Comparison of ENCODE assay signal across 8 cellular contexts in genomic region chr2:241508510-241509407, GRCh38. TPM values are rescaled to one million over a fixed set of nuclear protein-coding genes. Genes with fewer than 3 reads are reported as not detected.
DNase-seq lines count a peak whose midpoint lies in the region; ATAC-seq and TF ChIP-seq lines count a peak whose summit lies in the region.

Gene STK25 (minus strand): TSS chr2:241508584. CDS start chr2:241508035, 549 bp downstream.

- H3K4me3 ChIP-seq in BJ (ENCODE audit: low read depth, low read length) (peak within 1 kb of the TSS; percentile 89), colonic mucosa (peak within 1 kb of the TSS; percentile 90)

- CTCF ChIA-PET in BJ (lab: Yijun Ruan, JAX) = interaction anchor here (1.0 kb wide), 1 partner anchor 47 kb away, joined by 3 read pairs; no protein-coding TSS in a partner anchor

- no peak for TF ChIP-seq CTCF in BJ (IDR thresholded peaks at IDR 0.05; ENCODE audit: insufficient read depth, low read depth, low read length)
- no peak for TF ChIP-seq CTCF in colonic mucosa (IDR thresholded peaks at IDR 0.05)

- no peaks in the 10 kb centered on the region for H3K27me3 ChIP-seq in BJ (ENCODE audit: control insufficient read depth, insufficient read depth, low read length)
- H3K27me3 ChIP-seq in colonic mucosa = no peaks in the 10 kb centered on the region

- DNase-seq in BJ (ENCODE audit: low read depth) (peak; percentile 88), GM19240 (ENCODE audit: insufficient read length, low spot score) (peak; percentile 93), NCI-H526 (lab: John Stamatoyannopoulos, UW) (peak; percentile 98 to 100), colonic mucosa (peak; percentile 97), left colon (peak; percentile 97)
- DNase-seq in activated CD4-positive, alpha-beta T cell treated with anti-CD3 and anti-CD28 coated beads for 48 hours = peak; percentile 99
- peak; percentile 99 for DNase-seq in stimulated activated CD4-positive, alpha-beta T cell treated with anti-CD3 and anti-CD28 coated beads, Interleukin-1b, Interleukin-23, amount 100 ng/mL, for 48 hours

- peak within 1 kb of the TSS; percentile 69 for H3K27ac ChIP-seq in colonic mucosa

- H3K9ac ChIP-seq in colonic mucosa (ENCODE audit: low read depth in 2 of 2, low read length in 2 of 2) = peak within 1 kb of the TSS; percentile 78 to 84

- POLR2A ChIA-PET in BJ (lab: Charles Lee) = no interaction called here

- peaks cover 1% of the 10 kb centered on the region; the same call in 1 of the 2 replicates for H3K36me3 ChIP-seq in BJ (ENCODE audit: control insufficient read depth, insufficient read depth, low read length)
- no peaks in the 10 kb centered on the region for H3K36me3 ChIP-seq in colonic mucosa

- ATAC-seq in HG03460 (IDR thresholded peaks at IDR 0.05; ENCODE audit: unreplicated experiment) (peak; percentile 92), left colon (peak; percentile 92)

- peaks cover 8% of the 10 kb centered on the region for H3K4me1 ChIP-seq in colonic mucosa

- H3K9me3 ChIP-seq in colonic mucosa = no peaks in the 10 kb centered on the region

- intact Hi-C loops in colonic mucosa (cut with DNase I) = no loop called here
- intact Hi-C loops in left colon (cut with DNase I, micrococcal nuclease) = no loop called here

RNA-seq across cellular contexts. Expression of gene STK25, which starts in this region (rescaled TPM):
- 232 and 386 TPM in 2 replicates for polyA plus RNA-seq in BJ (2011; rRNA removed)
- polyA minus RNA-seq in BJ (2011; rRNA and poly(A)+ RNA removed) = 160 and 245 TPM in 2 replicates
- total RNA-seq in colonic mucosa = 100 to 1,000 TPM in 1 of 2 donors, 10 to 100 TPM in 1; 87.8 to 144 TPM
- total RNA-seq in left colon = 100 to 1,000 TPM; 118 to 119 TPM

Comparison
In these comparisons a context has a peak if more than half of its experiments do, and no peak if none do; other contexts are left out.
1. Peak in every context shown above with its lines: DNase-seq, ATAC-seq, H3K4me3 ChIP-seq and H3K27ac ChIP-seq.